14 cellular contexts compared by ENCODE assay signal in the genomic region with DNA sequence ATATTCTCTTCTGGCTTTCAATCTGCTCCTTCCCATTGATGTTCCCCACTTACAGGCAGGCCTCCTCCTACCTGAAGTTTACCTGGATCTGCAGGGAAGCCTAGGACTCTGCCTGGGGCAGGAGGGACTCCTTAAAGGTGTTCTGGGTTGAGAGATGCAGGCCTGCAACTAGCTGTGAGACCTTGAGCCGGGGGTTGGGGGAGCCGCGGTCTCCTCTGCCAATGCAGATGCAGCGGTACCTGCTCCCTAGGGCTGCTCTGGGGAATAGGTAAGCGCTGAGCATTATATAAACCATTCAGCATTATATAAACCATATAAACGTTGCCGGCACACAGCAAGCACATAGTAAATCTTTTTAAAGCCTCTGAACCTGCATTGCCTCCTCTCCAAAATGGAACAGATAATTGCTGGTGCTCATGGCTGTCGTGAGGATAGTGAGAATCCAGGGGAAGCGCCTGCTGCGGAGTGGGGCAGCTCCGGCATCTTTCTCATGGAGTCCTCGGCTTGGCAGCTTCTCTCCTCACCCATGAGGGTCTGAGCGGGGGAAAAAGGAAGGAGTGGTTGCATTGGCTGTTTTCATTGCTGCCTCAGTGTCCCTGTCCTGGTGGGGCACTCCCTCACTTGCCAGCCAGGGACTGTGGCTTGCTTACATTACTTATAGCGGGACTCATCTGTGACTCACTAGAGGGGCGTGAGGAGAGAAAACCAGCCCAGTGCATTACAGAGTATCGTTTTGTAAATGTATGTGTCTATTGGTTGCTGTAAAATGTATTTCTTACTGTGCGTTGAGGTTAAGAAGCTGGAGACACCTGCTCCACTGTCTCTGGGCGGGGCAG. TPM values are rescaled to one million over a fixed set of nuclear protein-coding genes. Genes with fewer than 3 reads are reported as not detected.
DNase-seq lines count a peak whose midpoint lies in the region; ATAC-seq and TF ChIP-seq lines count a peak whose summit lies in the region.
"Had no signal": no experiment of that assay in that cellular context is flagged by ENCODE, and none has a peak within 500 bp of the region (broad histone marks: within the 10 kb centered on the region; RNA-seq: fewer than 3 reads in every experiment).

No MANE protein-coding gene starts in this region.

- H3K36me3 Mint-ChIP-seq in immature natural killer cell: no peaks in the 10 kb centered on the region

- no peaks in the 10 kb centered on the region for H3K4me1 Mint-ChIP-seq in immature natural killer cell

- CTCF ChIA-PET in Panc1 (lab: Charles Lee): interaction anchor here (0.7 kb wide), 1 partner anchor 43 kb away, joined by 4 read pairs; no protein-coding TSS in a partner anchor

- peaks cover 3 to 19% (median 5%) of the 10 kb centered on the region in 3 donors for H3K27me3 Mint-ChIP-seq in immature natural killer cell (ENCODE audit: low read depth in 3 of 3)

- DNase-seq in GM23248: peak; percentile 79
- no peak for DNase-seq in Panc1 (ENCODE audit: low read depth, low spot score)
- DNase-seq in epithelial cell of prostate (ENCODE audit: low read depth, low spot score): no peak
- DNase-seq in sigmoid colon: peak; percentile 47
- DNase-seq in stimulated activated CD4-positive, alpha-beta T cell treated with anti-CD3 and anti-CD28 coated beads, Interleukin-4, amount 100 ng/mL, for 4 hours: no peak
- no peak for DNase-seq in stimulated activated CD8-positive, alpha-beta memory T cell treated with anti-CD3 and anti-CD28 coated beads, Interleukin-4, amount 100 ng/mL, for 48 hours
- no peak for DNase-seq in GM03348 (ENCODE audit: low spot score)
- no peak for DNase-seq in immature natural killer cell
- DNase-seq: activated CD8-positive, alpha-beta T cell treated with anti-CD3 and anti-CD28 coated beads, Interleukin-2, amount 10 ng/mL, durations not matched to agents 7 days and 5 days; activated naive CD4-positive, alpha-beta T cell; NCI-H226; right cardiac atrium had no signal

- H3K4me3 ChIP-seq in GM23248: no peak overlapping the region
- H3K4me3 ChIP-seq in Panc1 (ENCODE audit: low read depth in 2 of 2, low read length in 2 of 2): no peak overlapping the region
- H3K4me3 ChIP-seq in sigmoid colon: no peak overlapping the region

- no peaks in the 10 kb centered on the region for H3K79me2 ChIP-seq in GM23248 (ENCODE audit: insufficient read depth)

- in situ Hi-C loops in GM23248 (cut with MboI) (no loop called here), Panc1 (cut with HindIII; ENCODE audit: low pct_unique_long_range_greater_than_20kb, low sequenced_read_pairs) (no loop called here)

- peak overlapping the region; percentile 79 for H3K9ac ChIP-seq in GM23248

- H3K27ac Mint-ChIP-seq in immature natural killer cell: no peak overlapping the region
- H3K27ac Mint-ChIP-seq: activated CD8-positive, alpha-beta T cell treated with anti-CD3 and anti-CD28 coated beads, Interleukin-2, amount 10 ng/mL, durations not matched to agents 7 days and 5 days; T-helper 2 cell treated with Interferon-gamma antibody and Interleukin-4, amounts not matched to agents 5 μg/mL and 100 μg/mL, for 36 hours had no signal

- H3K4me2 ChIP-seq in GM23248 (ENCODE audit: unreplicated experiment): no peak overlapping the region

- POLR2A ChIA-PET in Panc1 (lab: Charles Lee): interaction anchor here (0.6 kb wide), 1 partner anchor 702 kb away, joined by 6 read pairs; no protein-coding TSS in a partner anchor

- H3K9me3 ChIP-seq in GM23248 (ENCODE audit: low read depth) (no peaks in the 10 kb centered on the region), Panc1 (ENCODE audit: control insufficient read depth, insufficient read depth, low read depth, low read length) (no peaks in the 10 kb centered on the region), sigmoid colon (no peaks in the 10 kb centered on the region)

- no peak overlapping the region for H2AFZ ChIP-seq in GM23248

- H3K4me1 ChIP-seq in GM23248 (ENCODE audit: insufficient read depth) (peaks cover 64% of the 10 kb centered on the region), Panc1 (ENCODE audit: control insufficient read depth, insufficient read depth, low read length) (peaks cover 69% of the 10 kb centered on the region), sigmoid colon (peaks cover 0 to 30% (median 5%) of the 10 kb centered on the region in 4 donors)

- no peak for TF ChIP-seq EP300 in sigmoid colon (IDR thresholded peaks at IDR 0.05)

- TF ChIP-seq CTCF in Panc1 (IDR thresholded peaks at IDR 0.05): no peak
- TF ChIP-seq CTCF in sigmoid colon (IDR thresholded peaks at IDR 0.05): no peak

- TF ChIP-seq POLR2A in sigmoid colon (IDR thresholded peaks at IDR 0.05): no peak

- BruUV-seq in Panc1 (replicated peaks; lab: Mats Ljungman, UMichigan): no TSS peak

- peaks cover 31% of the 10 kb centered on the region for H3F3A ChIP-seq in GM23248 (ENCODE audit: insufficient read depth)

- no peaks in the 10 kb centered on the region for H3K27me3 ChIP-seq in GM23248 (replicated peaks; ENCODE audit: insufficient read depth)
- no peaks in the 10 kb centered on the region for H3K27me3 ChIP-seq in Panc1 (ENCODE audit: control insufficient read depth, insufficient read depth, low read length)
- no peaks in the 10 kb centered on the region for H3K27me3 ChIP-seq in sigmoid colon

- H3K9me3 Mint-ChIP-seq in immature natural killer cell: peaks cover 0 to 1% (median 0%) of the 10 kb centered on the region in 6 donors
- H3K9me3 Mint-ChIP-seq: T-helper 2 cell treated with Interferon-gamma antibody and Interleukin-4, amounts not matched to agents 5 μg/mL and 100 μg/mL, for 36 hours had no signal

- intact Hi-C loops in Panc1 (cut with micrococcal nuclease; ENCODE audit: unreplicated experiment): no loop called here
- intact Hi-C loops in sigmoid colon (cut with DNase I): no loop called here

- WGBS in GM23248 (ENCODE audit: low coverage in 1 of 2, low lambda C conversion rate in 2 of 2, missing lambda C conversion rate in 2 of 2), 2 experiments: 66 to 68% methylated on average over 18 of the region's 18 CpGs
- WGBS in sigmoid colon, 2 donors: 80 to 82% methylated on average over 18 of the region's 18 CpGs

- no peaks in the 10 kb centered on the region for H3K36me3 ChIP-seq in GM23248 (ENCODE audit: low read depth)
- no peaks in the 10 kb centered on the region for H3K36me3 ChIP-seq in Panc1 (ENCODE audit: control insufficient read depth, insufficient read depth, low read length)
- H3K36me3 ChIP-seq in sigmoid colon: no peaks in the 10 kb centered on the region

- no peaks in the 10 kb centered on the region for H4K20me1 ChIP-seq in GM23248 (ENCODE audit: insufficient read depth)

- no peak for ATAC-seq in Panc1
- ATAC-seq: activated CD8-positive, alpha-beta T cell treated with anti-CD3 and anti-CD28 coated beads, Interleukin-2, amount 10 ng/mL, durations not matched to agents 7 days and 5 days; right cardiac atrium had no signal

- H3K27ac ChIP-seq in GM23248: peak overlapping the region; percentile 85
- H3K27ac ChIP-seq in Panc1 (ENCODE audit: low read length): peak overlapping the region; percentile 65
- peak overlapping the region; percentile 87 for H3K27ac ChIP-seq in epithelial cell of prostate
- no peak overlapping the region for H3K27ac ChIP-seq in sigmoid colon

- no peaks in the 10 kb centered on the region for H3K9me2 ChIP-seq in GM23248 (ENCODE audit: insufficient read depth)

- H3K4me3 Mint-ChIP-seq in immature natural killer cell: no peak overlapping the region
- H3K4me3 Mint-ChIP-seq: activated CD8-positive, alpha-beta T cell treated with anti-CD3 and anti-CD28 coated beads, Interleukin-2, amount 10 ng/mL, durations not matched to agents 7 days and 5 days; T-helper 2 cell treated with Interferon-gamma antibody and Interleukin-4, amounts not matched to agents 5 μg/mL and 100 μg/mL, for 36 hours had no signal

RNA-seq across cellular contexts. Expression of a gene that starts 12.5 kb away (rescaled TPM):
- total RNA-seq in GM23248 (2014; rRNA removed; shearing (Covaris generic)): 0.38 and 0.65 TPM in 2 replicates
- polyA plus RNA-seq in GM23248 (2016; fragmentation: Nextera tagmentation; extraction: Ambion mirVana): 1.3 TPM in 2 replicates
- 51.5 TPM for total RNA-seq in Panc1 (2021; ENCODE audit: unreplicated experiment)
- 30.3 TPM for polyA plus RNA-seq in Panc1 (2012; ENCODE audit: insufficient read length)
- not detected for total RNA-seq in sigmoid colon
- polyA plus RNA-seq in sigmoid colon: under 1 TPM in 2 of 3 donors, not detected in 1; under 0.01 to 0.34 TPM
- not detected for polyA plus RNA-seq in immature natural killer cell
- total RNA-seq: activated CD8-positive, alpha-beta T cell treated with anti-CD3 and anti-CD28 coated beads, Interleukin-2, amount 10 ng/mL, durations not matched to agents 7 days and 5 days; cerebellum had no signal

RNA-seq across cellular contexts. Expression of a gene that starts 28.7 kb away (rescaled TPM):
- total RNA-seq in GM23248 (2014; rRNA removed; shearing (Covaris generic)): 5.7 and 11.0 TPM in 2 replicates
- polyA plus RNA-seq in GM23248 (2016; fragmentation: Nextera tagmentation; extraction: Ambion mirVana) (14.4 and 17.4 TPM in 2 replicates), sigmoid colon (10 to 100 TPM in 1 of 3 donors, 1 to 10 TPM in 2; 1.2 to 12.0 (median 2.4) TPM), immature natural killer cell (not detected)
- total RNA-seq in Panc1 (2021; ENCODE audit: unreplicated experiment) (16.8 TPM), sigmoid colon (1 to 10 TPM in 1 of 4 donors, under 1 TPM in 1, not detected in 2; 0.27 to 3.2 TPM)
- polyA plus RNA-seq in Panc1 (2012; ENCODE audit: insufficient read length): 19.1 TPM
- total RNA-seq: cerebellum had no signal

Comparison
In these comparisons a context has a peak if more than half of its experiments do, and no peak if none do; other contexts are left out.
1. DNase-seq: peak in GM23248 (single experiment) and sigmoid colon (single experiment); none in Panc1 (single experiment), epithelial cell of prostate (single experiment), stimulated activated CD4-positive, alpha-beta T cell treated with anti-CD3 and anti-CD28 coated beads, Interleukin-4, amount 100 ng/mL, for 4 hours (0 of 2), stimulated activated CD8-positive, alpha-beta memory T cell treated with anti-CD3 and anti-CD28 coated beads, Interleukin-4, amount 100 ng/mL, for 48 hours (single experiment), GM03348 (single experiment) and immature natural killer cell (0 of 3).
2. H3K27ac ChIP-seq: peak in GM23248 (single experiment), Panc1 (single experiment) and epithelial cell of prostate (single experiment); none in sigmoid colon (0 of 4).
3. RNA of a gene that starts 12.5 kb away (total RNA-seq): 51.5 TPM in Panc1 (single experiment); 0.38 to 0.65 TPM in GM23248 and not detected in sigmoid colon; every median in the first group is over 10 times any median in the second.